Comparison of ENCODE assay signal across 21 cellular contexts in the genomic region with DNA sequence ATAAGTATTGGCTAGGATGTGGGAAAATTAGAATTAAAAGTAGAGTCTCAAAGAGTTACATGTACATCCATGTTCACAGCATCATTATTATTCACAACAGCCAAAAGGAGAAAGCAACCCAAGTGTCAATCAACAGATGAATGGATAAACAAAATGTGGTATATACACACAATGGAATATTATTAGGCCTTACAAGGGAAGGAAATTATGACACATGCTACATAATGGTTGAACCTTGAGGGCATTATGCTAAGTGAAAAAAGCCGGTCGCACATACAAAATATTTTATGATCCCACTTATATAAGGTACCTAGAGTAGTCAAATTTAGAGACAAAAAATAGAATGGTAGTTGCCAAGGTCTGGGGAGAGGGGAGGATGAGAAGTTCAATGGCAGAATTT.
DNase-seq lines count a peak whose midpoint lies in the region; ATAC-seq, FAIRE-seq and TF ChIP-seq lines count a peak whose summit lies in the region.
"Had no signal": no experiment of that assay in that cellular context is flagged by ENCODE, and none has a peak within 500 bp of the region (broad histone marks: within the 10 kb centered on the region; RNA-seq: fewer than 3 reads in every experiment).

No MANE protein-coding gene starts in this region.

- CTCF ChIA-PET in activated CD8-positive, alpha-beta T cell treated with anti-CD3 and anti-CD28 coated beads, Interleukin-2, amount 10 ng/mL, durations not matched to agents 7 days and 5 days (lab: Charles Lee), result no interaction called here

- H3K36me3 ChIP-seq in transverse colon, result peaks cover 0 to 5% (median 0%) of the 10 kb centered on the region in 4 donors

- no peaks in the 10 kb centered on the region for H3K9me3 Mint-ChIP-seq in activated naive CD8-positive, alpha-beta T cell treated with anti-CD3 and anti-CD28 coated beads for 36 hours
- H3K9me3 Mint-ChIP-seq in activated naive CD8-positive, alpha-beta T cell treated with anti-CD3 and anti-CD28 coated beads, Interleukin-2, amount 50 U/mL, for 24 hours, result no peaks in the 10 kb centered on the region
- H3K9me3 Mint-ChIP-seq in activated CD8-positive, alpha-beta T cell treated with anti-CD3 and anti-CD28 coated beads, Interleukin-2, amount 10 ng/mL, durations not matched to agents 7 days and 5 days (ENCODE audit: insufficient read depth), result no peaks in the 10 kb centered on the region
- H3K9me3 Mint-ChIP-seq: CD4-positive, CD25-positive, alpha-beta regulatory T cell; CD8-positive, alpha-beta memory T cell had no signal

- POLR2A ChIA-PET in activated CD8-positive, alpha-beta T cell treated with anti-CD3 and anti-CD28 coated beads, Interleukin-2, amount 10 ng/mL, durations not matched to agents 7 days and 5 days (lab: Charles Lee), result no interaction called here

- H3K9me3 ChIP-seq in transverse colon, result no peaks in the 10 kb centered on the region
- H3K9me3 ChIP-seq: BE2C, HAP-1 had no signal

- H3K4me1 ChIP-seq in transverse colon, result no peaks in the 10 kb centered on the region
- H3K4me1 ChIP-seq: BE2C had no signal

- no peak for ATAC-seq in activated naive CD8-positive, alpha-beta T cell treated with anti-CD3 and anti-CD28 coated beads, Interleukin-2, amount 50 U/mL, for 24 hours
- no peak for ATAC-seq in activated CD8-positive, alpha-beta T cell treated with anti-CD3 and anti-CD28 coated beads, Interleukin-2, amount 10 ng/mL, durations not matched to agents 7 days and 5 days
- ATAC-seq: GM12878, HepG2 had no signal

- peak; percentile 51 for FAIRE-seq in islet of Langerhans (lab: Jason Lieb, UNC)
- FAIRE-seq: A204.1, GM12878, HepG2 had no signal

- 98 to 100% methylated on average over 2 of the region's 2 CpGs for WGBS in transverse colon (ENCODE audit: low coverage in 1 of 2), 2 donors

- no peak overlapping the region for H3K4me3 Mint-ChIP-seq in activated naive CD8-positive, alpha-beta T cell treated with anti-CD3 and anti-CD28 coated beads for 36 hours
- H3K4me3 Mint-ChIP-seq in activated naive CD8-positive, alpha-beta T cell treated with anti-CD3 and anti-CD28 coated beads, Interleukin-2, amount 50 U/mL, for 24 hours, result no peak overlapping the region
- no peak overlapping the region for H3K4me3 Mint-ChIP-seq in activated CD8-positive, alpha-beta T cell treated with anti-CD3 and anti-CD28 coated beads, Interleukin-2, amount 10 ng/mL, durations not matched to agents 7 days and 5 days
- H3K4me3 Mint-ChIP-seq: CD4-positive, CD25-positive, alpha-beta regulatory T cell; CD8-positive, alpha-beta memory T cell had no signal

- H3K27me3 ChIP-seq in transverse colon, result no peaks in the 10 kb centered on the region
- H3K27me3 ChIP-seq: BE2C had no signal

- peaks cover 3% of the 10 kb centered on the region for H3K4me1 Mint-ChIP-seq in activated naive CD8-positive, alpha-beta T cell treated with anti-CD3 and anti-CD28 coated beads for 36 hours
- no peaks in the 10 kb centered on the region for H3K4me1 Mint-ChIP-seq in activated naive CD8-positive, alpha-beta T cell treated with anti-CD3 and anti-CD28 coated beads, Interleukin-2, amount 50 U/mL, for 24 hours
- H3K4me1 Mint-ChIP-seq in activated CD8-positive, alpha-beta T cell treated with anti-CD3 and anti-CD28 coated beads, Interleukin-2, amount 10 ng/mL, durations not matched to agents 7 days and 5 days (ENCODE audit: low read depth), result peaks cover 4% of the 10 kb centered on the region

- in situ Hi-C loops in transverse colon (cut with MboI; ENCODE audit: low pct_ligation_motif_present in 1 of 4, low pct_unique_long_range_greater_than_20kb in 1 of 4, low sequenced_read_pairs in 3 of 4), result no loop called here

- TF ChIP-seq EP300 in transverse colon (IDR thresholded peaks at IDR 0.05; ENCODE audit: low read depth), result no peak

- H3K4me3 ChIP-seq in transverse colon, result no peak overlapping the region
- H3K4me3 ChIP-seq: GM12878, GM23248, HAP-1 had no signal

- H3K36me3 Mint-ChIP-seq in activated naive CD8-positive, alpha-beta T cell treated with anti-CD3 and anti-CD28 coated beads for 36 hours, result peaks cover 16% of the 10 kb centered on the region
- H3K36me3 Mint-ChIP-seq in activated naive CD8-positive, alpha-beta T cell treated with anti-CD3 and anti-CD28 coated beads, Interleukin-2, amount 50 U/mL, for 24 hours (ENCODE audit: low read depth), result peaks cover 58% of the 10 kb centered on the region
- H3K36me3 Mint-ChIP-seq in activated CD8-positive, alpha-beta T cell treated with anti-CD3 and anti-CD28 coated beads, Interleukin-2, amount 10 ng/mL, durations not matched to agents 7 days and 5 days (ENCODE audit: low read depth), result peaks cover 58% of the 10 kb centered on the region
- H3K36me3 Mint-ChIP-seq: CD4-positive, CD25-positive, alpha-beta regulatory T cell had no signal

- H3K27ac Mint-ChIP-seq in activated naive CD8-positive, alpha-beta T cell treated with anti-CD3 and anti-CD28 coated beads for 36 hours, result peak overlapping the region; percentile 45
- no peak overlapping the region for H3K27ac Mint-ChIP-seq in activated naive CD8-positive, alpha-beta T cell treated with anti-CD3 and anti-CD28 coated beads, Interleukin-2, amount 50 U/mL, for 24 hours
- no peak overlapping the region for H3K27ac Mint-ChIP-seq in activated CD8-positive, alpha-beta T cell treated with anti-CD3 and anti-CD28 coated beads, Interleukin-2, amount 10 ng/mL, durations not matched to agents 7 days and 5 days
- H3K27ac Mint-ChIP-seq: CD4-positive, CD25-positive, alpha-beta regulatory T cell had no signal

- intact Hi-C loops in transverse colon (cut with DNase I; ENCODE audit: low total_unique reads), result no loop called here

- H3K27ac ChIP-seq in transverse colon, result no peak overlapping the region
- H3K27ac ChIP-seq: GM23248 had no signal

- TF ChIP-seq CTCF in transverse colon (IDR thresholded peaks at IDR 0.05), result no peak

- no peak for TF ChIP-seq POLR2A in transverse colon (IDR thresholded peaks at IDR 0.05)

- DNase-seq in activated naive CD8-positive, alpha-beta T cell treated with anti-CD3 and anti-CD28 coated beads for 36 hours, result no peak
- no peak for DNase-seq in activated naive CD8-positive, alpha-beta T cell treated with anti-CD3 and anti-CD28 coated beads, Interleukin-2, amount 50 U/mL, for 24 hours
- DNase-seq in dermis blood vessel endothelial cell (peak; percentile 55), transverse colon (no peak)
- DNase-seq in activated CD8-positive, alpha-beta T cell treated with anti-CD3 and anti-CD28 coated beads, Interleukin-2, amount 10 ng/mL, durations not matched to agents 7 days and 5 days, result no peak
- DNase-seq: ACHN; BE2C; C1 segment of cervical spinal cord; CD4-positive, CD25-positive, alpha-beta regulatory T cell; CD8-positive, alpha-beta memory T cell; COR-L47; DMS 273 treated with DMSO at 0.1 percent for 48 hours; DMS53; DND-41; EL; GM23248 had no signal

- no peaks in the 10 kb centered on the region for H3K27me3 Mint-ChIP-seq in activated naive CD8-positive, alpha-beta T cell treated with anti-CD3 and anti-CD28 coated beads for 36 hours
- no peaks in the 10 kb centered on the region for H3K27me3 Mint-ChIP-seq in activated naive CD8-positive, alpha-beta T cell treated with anti-CD3 and anti-CD28 coated beads, Interleukin-2, amount 50 U/mL, for 24 hours
- H3K27me3 Mint-ChIP-seq in activated CD8-positive, alpha-beta T cell treated with anti-CD3 and anti-CD28 coated beads, Interleukin-2, amount 10 ng/mL, durations not matched to agents 7 days and 5 days (ENCODE audit: low read depth), result no peaks in the 10 kb centered on the region
- H3K27me3 Mint-ChIP-seq: CD4-positive, CD25-positive, alpha-beta regulatory T cell; CD8-positive, alpha-beta memory T cell had no signal
